Comparison of ENCODE assay signal across 14 cellular contexts in the genomic region with DNA sequence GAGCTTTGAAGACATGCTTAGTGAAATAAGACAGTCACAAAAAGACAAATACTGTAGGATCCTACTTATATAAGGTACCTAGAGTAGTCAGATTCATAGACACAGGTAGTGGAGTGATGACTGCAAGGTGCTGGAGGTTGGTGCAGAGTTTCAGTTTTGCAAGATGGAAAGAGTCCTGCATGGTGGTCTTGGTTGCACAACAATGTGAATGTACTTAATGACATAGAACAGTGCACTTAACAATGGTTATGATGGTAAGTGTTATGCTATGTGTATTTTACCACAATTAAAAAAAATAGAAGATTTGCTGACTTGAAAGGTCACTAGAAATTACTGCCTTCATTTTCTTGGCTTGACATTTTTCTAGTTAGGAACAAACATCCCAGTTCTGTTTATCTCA. TPM values are rescaled to one million over a fixed set of nuclear protein-coding genes. Genes with fewer than 3 reads are reported as not detected.
DNase-seq lines count a peak whose midpoint lies in the region; ATAC-seq, FAIRE-seq and TF ChIP-seq lines count a peak whose summit lies in the region.
"Had no signal": no experiment of that assay in that cellular context is flagged by ENCODE, and none has a peak within 500 bp of the region (broad histone marks: within the 10 kb centered on the region; RNA-seq: fewer than 3 reads in every experiment).

No MANE protein-coding gene starts in this region.

- no peak overlapping the region for H3K4me3 ChIP-seq in GM12865 (ENCODE audit: low read depth, low read length)
- H3K4me3 ChIP-seq: ovary had no signal

- in situ Hi-C loops in GM13976 (cut with MboI; ENCODE audit: low sequenced_read_pairs, unreplicated experiment) = no loop called here

- no peaks in the 10 kb centered on the region for H3K9me3 Mint-ChIP-seq in activated T-helper 2 cell treated with anti-CD3 and anti-CD28 coated beads, Interferon-gamma antibody, Interleukin-2, Interleukin-4, amounts not matched to agents 10 μg/mL and 5 μg/mL and 100 μg/mL, durations not matched to agents 14 hours and 24 hours and 36 hours
- H3K9me3 Mint-ChIP-seq in naive thymus-derived CD8-positive, alpha-beta T cell = no peaks in the 10 kb centered on the region

- TF ChIP-seq POLR2A in GM12891 (IDR thresholded peaks at IDR 0.05; ENCODE audit: low read depth, low read length) = no peak

- TF ChIP-seq CTCF in GM12865 (IDR thresholded peaks at IDR 0.05; ENCODE audit: insufficient read depth, low read depth, low read length, missing control alignments) (no peak), GM13976 (IDR thresholded peaks at IDR 0.05; ENCODE audit: borderline replicate concordance, control extremely low read depth, extremely low read depth, insufficient read depth, missing control alignments) (no peak)

- H3K4me3 Mint-ChIP-seq in activated T-helper 2 cell treated with anti-CD3 and anti-CD28 coated beads, Interferon-gamma antibody, Interleukin-2, Interleukin-4, amounts not matched to agents 10 μg/mL and 5 μg/mL and 100 μg/mL, durations not matched to agents 14 hours and 24 hours and 36 hours (ENCODE audit: low read depth) = peak overlapping the region; percentile 10
- peak overlapping the region in 9 of 10 donors; percentile 6 to 61 (median 48) for H3K4me3 Mint-ChIP-seq in naive thymus-derived CD8-positive, alpha-beta T cell

- FAIRE-seq in GM12891 (lab: Jason Lieb, UNC) = no peak
- FAIRE-seq: small intestine had no signal

- peak; percentile 37 for DNase-seq in DMS79 treated with DMSO at 0.1 percent for 48 hours (lab: John Stamatoyannopoulos, UW)
- no peak for DNase-seq in DMS79 (lab: John Stamatoyannopoulos, UW)
- peak; percentile 45 for DNase-seq in GM12865 (ENCODE audit: low read depth)
- DNase-seq in activated T-helper 2 cell treated with anti-CD3 and anti-CD28 coated beads, Interferon-gamma antibody, Interleukin-2, Interleukin-4, amounts not matched to agents 10 μg/mL and 5 μg/mL and 100 μg/mL, durations not matched to agents 14 hours and 24 hours and 36 hours (ENCODE audit: low spot score) = no peak
- DNase-seq in naive thymus-derived CD8-positive, alpha-beta T cell = no peak
- no peak for DNase-seq in midbrain (lab: John Stamatoyannopoulos, UW)
- DNase-seq in GM13976 (ENCODE audit: low spot score) = no peak
- DNase-seq in GM12891 (ENCODE audit: insufficient read length, low spot score) = no peak
- DNase-seq: KG1; NCI-H1436; NCI-H510A; ovary; small intestine; stimulated activated naive CD4-positive, alpha-beta T cell treated with Interleukin-2 at 50 U/mL for 16 hours had no signal

- H3K27me3 Mint-ChIP-seq in activated T-helper 2 cell treated with anti-CD3 and anti-CD28 coated beads, Interferon-gamma antibody, Interleukin-2, Interleukin-4, amounts not matched to agents 10 μg/mL and 5 μg/mL and 100 μg/mL, durations not matched to agents 14 hours and 24 hours and 36 hours (ENCODE audit: low read depth) = no peaks in the 10 kb centered on the region
- no peaks in the 10 kb centered on the region for H3K27me3 Mint-ChIP-seq in naive thymus-derived CD8-positive, alpha-beta T cell

- no peak overlapping the region for H3K27ac Mint-ChIP-seq in activated T-helper 2 cell treated with anti-CD3 and anti-CD28 coated beads, Interferon-gamma antibody, Interleukin-2, Interleukin-4, amounts not matched to agents 10 μg/mL and 5 μg/mL and 100 μg/mL, durations not matched to agents 14 hours and 24 hours and 36 hours
- H3K27ac Mint-ChIP-seq in naive thymus-derived CD8-positive, alpha-beta T cell = peak overlapping the region in 8 of 10 donors; percentile 47 to 82 (median 74)

- peaks cover 70% of the 10 kb centered on the region for H3K4me1 Mint-ChIP-seq in activated T-helper 2 cell treated with anti-CD3 and anti-CD28 coated beads, Interferon-gamma antibody, Interleukin-2, Interleukin-4, amounts not matched to agents 10 μg/mL and 5 μg/mL and 100 μg/mL, durations not matched to agents 14 hours and 24 hours and 36 hours (ENCODE audit: low read depth)
- H3K4me1 Mint-ChIP-seq in naive thymus-derived CD8-positive, alpha-beta T cell = peaks cover 44 to 88% (median 79%) of the 10 kb centered on the region in 4 donors

- intact Hi-C loops in activated T-helper 2 cell treated with anti-CD3 and anti-CD28 coated beads, Interferon-gamma antibody, Interleukin-2, Interleukin-4, amounts not matched to agents 10 μg/mL and 5 μg/mL and 100 μg/mL, durations not matched to agents 14 hours and 24 hours and 36 hours (cut with micrococcal nuclease) = no loop called here

- H3K36me3 Mint-ChIP-seq in activated T-helper 2 cell treated with anti-CD3 and anti-CD28 coated beads, Interferon-gamma antibody, Interleukin-2, Interleukin-4, amounts not matched to agents 10 μg/mL and 5 μg/mL and 100 μg/mL, durations not matched to agents 14 hours and 24 hours and 36 hours (ENCODE audit: low read depth) = peaks cover 12% of the 10 kb centered on the region
- H3K36me3 Mint-ChIP-seq in naive thymus-derived CD8-positive, alpha-beta T cell = no peaks in the 10 kb centered on the region

- POLR2A ChIA-PET in naive thymus-derived CD8-positive, alpha-beta T cell (lab: Charles Lee) = interaction anchor here (1.2 to 1.7 kb wide), 2 partner anchors 8 to 9 kb away, joined by 3 to 5 read pairs; a partner anchor contains a TSS

- peak in 1 of 2 donors; percentile 20 for ATAC-seq in naive thymus-derived CD8-positive, alpha-beta T cell

TF ChIP-seq in GM12891, 5 proteins besides CTCF, POLR2A, EP300 and RAD21:
- TF ChIP-seq POU2F2 (IDR thresholded peaks at IDR 0.05; ENCODE audit: low read depth, low read length) (no peak), PAX5 (IDR thresholded peaks at IDR 0.05; ENCODE audit: insufficient read depth, low read length, severe bottlenecking) (no peak), POLR2AphosphoS5 (IDR thresholded peaks at IDR 0.05; ENCODE audit: low read depth, low read length) (no peak), TAF1 (IDR thresholded peaks at IDR 0.05; ENCODE audit: low read depth, low read length) (no peak), SPI1 (IDR thresholded peaks at IDR 0.05; ENCODE audit: low read depth, low read length) (no peak)

RNA-seq across cellular contexts. Expression of a gene that starts 9.5 kb away (rescaled TPM):
- 21.5 and 22.4 TPM in 2 replicates for total RNA-seq in activated T-helper 2 cell treated with anti-CD3 and anti-CD28 coated beads, Interferon-gamma antibody, Interleukin-2, Interleukin-4, amounts not matched to agents 10 μg/mL and 5 μg/mL and 100 μg/mL, durations not matched to agents 14 hours and 24 hours and 36 hours
- 10 to 100 TPM; 28.9 to 29.3 TPM for total RNA-seq in naive thymus-derived CD8-positive, alpha-beta T cell
- 10 to 100 TPM in 2 of 3 donors, 1 to 10 TPM in 1; 9.5 to 17.4 (median 10.8) TPM for polyA plus RNA-seq in naive thymus-derived CD8-positive, alpha-beta T cell
- 1.7 TPM for polyA plus RNA-seq in GM12891 (2012; ENCODE audit: low read depth, missing spikeins)

Comparison
In these comparisons a context has a peak if more than half of its experiments do, and no peak if none do; other contexts are left out.
1. DNase-seq: peak in DMS79 treated with DMSO at 0.1 percent for 48 hours (single experiment) and GM12865 (single experiment); none in DMS79 (single experiment), activated T-helper 2 cell treated with anti-CD3 and anti-CD28 coated beads, Interferon-gamma antibody, Interleukin-2, Interleukin-4, amounts not matched to agents 10 μg/mL and 5 μg/mL and 100 μg/mL, durations not matched to agents 14 hours and 24 hours and 36 hours (single experiment), naive thymus-derived CD8-positive, alpha-beta T cell (0 of 10), midbrain (single experiment), GM13976 (single experiment) and GM12891 (single experiment).